In genomic region chr15:101641894-101642293, GRCh38 we compare ENCODE assay signal across 8 cellular contexts. TPM values are rescaled to one million over a fixed set of nuclear protein-coding genes. Genes with fewer than 3 reads are reported as not detected.
DNase-seq lines count a peak whose midpoint lies in the region; ATAC-seq and TF ChIP-seq lines count a peak whose summit lies in the region.

No MANE protein-coding gene starts in this region.

- H3K27ac ChIP-seq in CD4-positive, CD25-positive, alpha-beta regulatory T cell (ENCODE audit: insufficient read depth, low read length, poor library complexity, severe bottlenecking): peak overlapping the region; percentile 82
- peak overlapping the region; percentile 42 for H3K27ac ChIP-seq in VCaP

- H3K27me3 Mint-ChIP-seq in CD4-positive, CD25-positive, alpha-beta regulatory T cell: no peaks in the 10 kb centered on the region

- DNase-seq in CD4-positive, CD25-positive, alpha-beta regulatory T cell: peak; percentile 31 to 80 (median 63)
- DNase-seq in Jurkat, Clone E6-1 (ENCODE audit: low read depth, low spot score): peak; percentile 76
- DNase-seq in kidney epithelial cell (ENCODE audit: low read depth) (peak; percentile 55), T-helper 9 cell (no peak), SHP77 treated with DMSO at 0.1 percent for 48 hours (lab: John Stamatoyannopoulos, UW) (no peak)

- H3K36me3 Mint-ChIP-seq in CD4-positive, CD25-positive, alpha-beta regulatory T cell: peaks cover 31% of the 10 kb centered on the region

- peaks cover 59% of the 10 kb centered on the region for H3K36me3 ChIP-seq in CD4-positive, CD25-positive, alpha-beta regulatory T cell (ENCODE audit: control insufficient read depth, insufficient read depth, low read length)
- H3K36me3 ChIP-seq in kidney epithelial cell (ENCODE audit: control insufficient read depth, insufficient read depth, low read length): peaks cover 2% of the 10 kb centered on the region

- H3K27ac Mint-ChIP-seq in CD4-positive, CD25-positive, alpha-beta regulatory T cell: peak overlapping the region in 2 of 3 donors; percentile 70 to 94

- H3K4me1 Mint-ChIP-seq in CD4-positive, CD25-positive, alpha-beta regulatory T cell: peaks cover 22 to 52% (median 27%) of the 10 kb centered on the region in 4 donors

- no peaks in the 10 kb centered on the region for H3K9me3 ChIP-seq in CD4-positive, CD25-positive, alpha-beta regulatory T cell (ENCODE audit: control insufficient read depth in 2 of 2, low read length in 2 of 2)

- no peaks in the 10 kb centered on the region for H3K9me3 Mint-ChIP-seq in CD4-positive, CD25-positive, alpha-beta regulatory T cell

- peak overlapping the region; percentile 53 for H3K4me3 ChIP-seq in CD4-positive, CD25-positive, alpha-beta regulatory T cell (ENCODE audit: low read depth, low read length)
- H3K4me3 ChIP-seq in Jurkat, Clone E6-1 (ENCODE audit: low read length): no peak overlapping the region
- H3K4me3 ChIP-seq in kidney epithelial cell (ENCODE audit: low read depth, low read length): no peak overlapping the region

- no peaks in the 10 kb centered on the region for H3K27me3 ChIP-seq in CD4-positive, CD25-positive, alpha-beta regulatory T cell (ENCODE audit: control insufficient read depth, insufficient read depth, low read length)
- no peaks in the 10 kb centered on the region for H3K27me3 ChIP-seq in kidney epithelial cell (ENCODE audit: control insufficient read depth, insufficient read depth, low read length)

- peak; percentile 76 to 80 for ATAC-seq in CD4-positive, CD25-positive, alpha-beta regulatory T cell (ENCODE audit: low read depth in 2 of 2)
- ATAC-seq in HG02763 (IDR thresholded peaks at IDR 0.05; ENCODE audit: unreplicated experiment): no peak
- ATAC-seq in GM19324 (IDR thresholded peaks at IDR 0.05; ENCODE audit: low FRiP score, unreplicated experiment): no peak

- TF ChIP-seq CTCF in VCaP (conservative IDR thresholded peaks at IDR 0.05): no peak
- TF ChIP-seq CTCF in kidney epithelial cell (IDR thresholded peaks at IDR 0.05; ENCODE audit: insufficient read depth, low read length, poor library complexity, severe bottlenecking): no peak

- H3K4me1 ChIP-seq in CD4-positive, CD25-positive, alpha-beta regulatory T cell (ENCODE audit: control insufficient read depth, insufficient read depth, low read length, poor library complexity, severe bottlenecking): peaks cover 18% of the 10 kb centered on the region

- peak overlapping the region in 3 of 4 donors; percentile 1 to 17 (median 3) for H3K4me3 Mint-ChIP-seq in CD4-positive, CD25-positive, alpha-beta regulatory T cell

RNA-seq across cellular contexts. Expression of gene TM2D3, which starts 10.3 kb away (rescaled TPM):
- total RNA-seq in CD4-positive, CD25-positive, alpha-beta regulatory T cell: 85.4 TPM
- polyA plus RNA-seq in CD4-positive, CD25-positive, alpha-beta regulatory T cell: 10 to 100 TPM; 30.9 to 49.5 (median 39.4) TPM
- 46.1 TPM for polyA plus RNA-seq in Jurkat, Clone E6-1 (2012; ENCODE audit: insufficient read depth, insufficient read length)
- 30.0 and 31.4 TPM in 2 replicates for total RNA-seq in kidney epithelial cell

Comparison
In these comparisons a context has a peak if more than half of its experiments do, and no peak if none do; other contexts are left out.
1. ATAC-seq: peak in CD4-positive, CD25-positive, alpha-beta regulatory T cell (2 of 2); none in HG02763 (single experiment) and GM19324 (single experiment).
2. DNase-seq: peak in CD4-positive, CD25-positive, alpha-beta regulatory T cell (3 of 3), Jurkat, Clone E6-1 (single experiment) and kidney epithelial cell (single experiment); none in T-helper 9 cell (single experiment) and SHP77 treated with DMSO at 0.1 percent for 48 hours (single experiment).